1 cellular context compared by ENCODE assay signal in genomic region chr3:99479768-99480167, GRCh38.
TF ChIP-seq lines count a peak whose summit lies in the region.

No MANE protein-coding gene starts in this region.

TF ChIP-seq in IMR-90, 13 proteins besides CTCF, POLR2A, EP300 and RAD21 (continued from another document):
- TF ChIP-seq FOS (IDR thresholded peaks at IDR 0.05; ENCODE audit: low read depth, low read length) (no peak), BHLHE40 (IDR thresholded peaks at IDR 0.05; ENCODE audit: low read depth, low read length) (no peak), SMC3 (IDR thresholded peaks at IDR 0.05; ENCODE audit: low read depth, low read length) (no peak), NFE2L2 (IDR thresholded peaks at IDR 0.05; ENCODE audit: low read depth, low read length) (no peak), RFX5 (IDR thresholded peaks at IDR 0.05; ENCODE audit: low read depth, low read length) (no peak), CEBPB (IDR thresholded peaks at IDR 0.05; ENCODE audit: low read depth, low read length) (no peak)
